In the genomic region with DNA sequence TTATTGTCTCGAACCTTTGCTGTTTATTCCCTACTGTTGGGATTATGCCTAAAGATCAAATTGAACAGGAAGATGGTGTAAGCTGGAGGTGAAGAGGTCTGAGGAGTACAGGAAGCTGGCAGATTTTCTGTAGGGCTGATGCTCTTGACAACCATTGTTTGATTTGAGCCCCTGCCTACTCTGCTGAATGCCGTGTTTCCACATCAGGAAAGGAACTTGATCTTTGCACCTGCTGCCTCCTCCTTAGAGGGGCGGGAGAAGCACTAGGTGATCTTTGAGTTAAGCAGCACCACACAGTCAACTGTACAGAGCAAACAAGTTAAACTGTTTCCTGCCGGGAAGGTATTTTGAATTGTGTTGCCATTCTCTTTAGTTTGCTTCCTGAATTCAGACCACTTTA, we compare ENCODE assay signal across 15 cellular contexts.
DNase-seq lines count a peak whose midpoint lies in the region; ATAC-seq and TF ChIP-seq lines count a peak whose summit lies in the region.
"Had no signal": no experiment of that assay in that cellular context is flagged by ENCODE, and none has a peak within 500 bp of the region (broad histone marks: within the 10 kb centered on the region; RNA-seq: fewer than 3 reads in every experiment).

No MANE protein-coding gene starts in this region.

- no peaks in the 10 kb centered on the region for H3K27me3 ChIP-seq in HAP-1 (ENCODE audit: low read depth)
- H3K27me3 ChIP-seq: ascending aorta, suprapubic skin had no signal

- H3K36me3 ChIP-seq in HAP-1 (replicated peaks), result no peaks in the 10 kb centered on the region
- H3K36me3 ChIP-seq: ascending aorta, suprapubic skin had no signal

- DNase-seq in DMS53 treated with DMSO at 0.1 percent for 48 hours (lab: John Stamatoyannopoulos, UW; ENCODE audit: unreplicated experiment), result peak; percentile 69
- peak; percentile 88 to 98 for DNase-seq in NCI-H2081 (lab: John Stamatoyannopoulos, UW)
- peak; percentile 65 to 75 for DNase-seq in SHP77 (lab: John Stamatoyannopoulos, UW)
- DNase-seq in left kidney (ENCODE audit: low read depth, low spot score), result peak; percentile 12
- DNase-seq in GM20000 (ENCODE audit: low spot score), result no peak
- no peak for DNase-seq in HAP-1 (ENCODE audit: low spot score in 2 of 2)
- DNase-seq: activated effector memory CD4-positive, alpha-beta T cell treated with Interleukin-2 at 50 U/mL for 16 hours; immature natural killer cell; Karpas-422; posterior cingulate gyrus; T1000 had no signal

- H3K9me3 ChIP-seq in HAP-1, result no peaks in the 10 kb centered on the region
- H3K9me3 ChIP-seq: ascending aorta, suprapubic skin had no signal

- ATAC-seq in HG03432 (IDR thresholded peaks at IDR 0.05; ENCODE audit: unreplicated experiment), result no peak
- ATAC-seq in HG03139 (IDR thresholded peaks at IDR 0.05; ENCODE audit: unreplicated experiment), result no peak

- H3K4me1 ChIP-seq in HAP-1, result no peaks in the 10 kb centered on the region
- H3K4me1 ChIP-seq: ascending aorta, suprapubic skin had no signal

- TF ChIP-seq CTCF in GM20000 (IDR thresholded peaks at IDR 0.05; ENCODE audit: extremely low read depth, missing control alignments), result no peak

- H3K4me3 ChIP-seq in HAP-1, result no peak overlapping the region
- H3K4me3 ChIP-seq: ascending aorta, suprapubic skin had no signal

- in situ Hi-C loops in HAP-1 (cut with MboI; ENCODE audit: low sequenced_read_pairs), result no loop called here

Comparison
In these comparisons a context has a peak if more than half of its experiments do, and no peak if none do; other contexts are left out.
1. DNase-seq: peak in DMS53 treated with DMSO at 0.1 percent for 48 hours (single experiment), NCI-H2081 (2 of 2), SHP77 (2 of 2) and left kidney (single experiment); none in GM20000 (single experiment) and HAP-1 (0 of 2).